ENCODE assay signal across 28 cellular contexts in the genomic region with DNA sequence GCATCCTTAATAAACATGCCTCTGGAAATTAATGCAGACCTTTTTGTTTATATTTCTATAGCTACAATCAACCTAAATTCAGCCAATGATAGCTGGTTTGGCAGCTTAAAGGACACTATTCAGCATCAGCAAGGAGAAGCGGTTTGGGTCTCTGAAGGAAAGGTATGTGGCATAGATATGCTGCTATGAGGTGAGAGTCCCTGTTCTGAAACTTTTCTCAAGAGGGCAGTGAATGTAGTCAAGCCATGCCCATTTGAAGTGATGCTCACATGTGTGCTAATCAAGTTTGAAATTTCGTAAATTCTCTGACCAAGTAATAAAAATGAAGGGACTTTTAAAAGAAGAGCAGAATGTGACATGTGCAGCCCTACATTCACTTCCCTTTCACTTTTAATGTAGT.
"Had no signal": no experiment of that assay in that cellular context is flagged by ENCODE, and none has a peak within 500 bp of the region (broad histone marks: within the 10 kb centered on the region; RNA-seq: fewer than 3 reads in every experiment).

No MANE protein-coding gene starts in this region.

- H3K27me3 Mint-ChIP-seq: dendritic cell treated with granulocyte-macrophage colony-stimulating factor and Interleukin-4, amounts not matched to agents 40 ng/mL and 50 ng/mL, for 4 days; effector memory CD8-positive, alpha-beta T cell had no signal

- H3K9me3 Mint-ChIP-seq: dendritic cell treated with granulocyte-macrophage colony-stimulating factor and Interleukin-4, amounts not matched to agents 40 ng/mL and 50 ng/mL, for 4 days; effector memory CD8-positive, alpha-beta T cell; endodermal cell had no signal

- H3K27ac ChIP-seq: colonic mucosa, coronary artery, dorsolateral prefrontal cortex, epithelial cell of prostate, esophagus muscularis mucosa, esophagus squamous epithelium, foreskin keratinocyte, gastrocnemius medialis, gastroesophageal sphincter, heart left ventricle, heart right ventricle had no signal

- H3K9me3 ChIP-seq: colonic mucosa, esophagus muscularis mucosa, esophagus squamous epithelium, gastrocnemius medialis, gastroesophageal sphincter, heart left ventricle, heart right ventricle had no signal

- H3K27me3 ChIP-seq: colonic mucosa, dorsolateral prefrontal cortex, esophagus muscularis mucosa, esophagus squamous epithelium, foreskin keratinocyte, gastrocnemius medialis, gastroesophageal sphincter, heart left ventricle, heart right ventricle had no signal

- FAIRE-seq: colon, endometrium, endothelial cell of umbilical vein, frontal cortex had no signal

- H3K27ac Mint-ChIP-seq: dendritic cell treated with granulocyte-macrophage colony-stimulating factor and Interleukin-4, amounts not matched to agents 40 ng/mL and 50 ng/mL, for 4 days; effector memory CD8-positive, alpha-beta T cell; endodermal cell had no signal

- H3K4me3 ChIP-seq: colonic mucosa, coronary artery, dorsolateral prefrontal cortex, esophagus muscularis mucosa, esophagus squamous epithelium, gastrocnemius medialis, gastroesophageal sphincter, heart left ventricle, heart right ventricle had no signal

- DNase-seq: colonic mucosa; cortex of kidney; dermis blood vessel endothelial cell; dorsolateral prefrontal cortex; effector CD4-positive, alpha-beta T cell; effector CD8-positive, alpha-beta T cell; effector memory CD4-positive, alpha-beta T cell; effector memory CD8-positive, alpha-beta T cell; endodermal cell; erythroblast; esophagus squamous epithelium; foreskin fibroblast; foreskin keratinocyte; foreskin melanocyte; gastrocnemius medialis; glutamatergic neuron; heart left ventricle; heart right ventricle had no signal

- H3K4me1 Mint-ChIP-seq: endodermal cell had no signal

- H3K4me3 Mint-ChIP-seq: dendritic cell treated with granulocyte-macrophage colony-stimulating factor and Interleukin-4, amounts not matched to agents 40 ng/mL and 50 ng/mL, for 4 days; effector memory CD8-positive, alpha-beta T cell; endodermal cell had no signal

- ATAC-seq: effector memory CD8-positive, alpha-beta T cell; esophagus mucosa; foreskin keratinocyte; gastrocnemius medialis; gastroesophageal sphincter; heart left ventricle; heart right ventricle had no signal

- H3K4me1 ChIP-seq: colonic mucosa, esophagus squamous epithelium, gastrocnemius medialis had no signal
